Comparison of ENCODE assay signal across 8 cellular contexts in the genomic region with DNA sequence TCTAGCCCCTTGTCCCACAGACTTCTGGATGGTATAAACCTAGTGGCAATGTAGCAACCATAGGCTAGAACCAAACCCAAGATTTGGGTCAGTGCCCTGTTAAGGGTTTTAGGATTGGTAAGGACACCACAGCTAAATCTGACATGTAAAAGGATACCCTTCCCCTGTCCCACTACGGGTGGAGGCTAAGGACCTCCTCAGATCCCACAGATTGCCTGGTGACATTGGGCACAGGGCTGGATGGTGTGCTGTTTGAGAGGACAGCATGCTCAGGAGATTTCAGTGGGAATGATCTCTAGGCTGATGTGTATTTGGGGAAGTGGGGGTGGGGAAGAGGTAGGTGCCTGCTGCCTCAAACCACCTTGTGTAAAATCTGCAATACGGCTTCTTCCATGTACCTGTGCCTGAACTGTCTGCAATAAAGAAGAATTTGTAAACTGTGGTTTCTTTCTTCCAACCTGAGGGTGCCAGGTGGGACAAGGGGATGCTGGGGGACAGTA. TPM values are rescaled to one million over a fixed set of nuclear protein-coding genes. Genes with fewer than 3 reads are reported as not detected.
DNase-seq lines count a peak whose midpoint lies in the region; ATAC-seq and TF ChIP-seq lines count a peak whose summit lies in the region.

No MANE protein-coding gene starts in this region.

- no peak overlapping the region for H2BK20ac ChIP-seq in IMR-90 (ENCODE audit: low read depth, low read length)

- intact Hi-C loops in IMR-90 (cut with micrococcal nuclease) = loop anchor here (2.0 kb wide), 1 partner anchor 25 kb away; the partner anchor contains the start of genes CENPT and NUTF2
- intact Hi-C loops in body of pancreas (cut with DNase I) = no loop called here

- H3K27ac ChIP-seq in ACC112 (ENCODE audit: low read depth, low read length) (peak overlapping the region; percentile 46; the same call in 1 of the 2 replicates), IMR-90 (ENCODE audit: insufficient read depth, low read length) (no peak overlapping the region), body of pancreas (peak overlapping the region; percentile 53 to 80 (median 66))

- no peak for TF ChIP-seq RAD21 in IMR-90 (IDR thresholded peaks at IDR 0.05; ENCODE audit: low read length)

- no peak overlapping the region for H2BK5ac ChIP-seq in IMR-90 (ENCODE audit: low read depth, low read length, poor library complexity, severe bottlenecking)

- peak overlapping the region; percentile 74 for H2AK9ac ChIP-seq in IMR-90 (replicated peaks; ENCODE audit: low read depth, low read length, poor library complexity)

- peak overlapping the region; percentile 36; the same call in 1 of the 2 replicates for H4K91ac ChIP-seq in IMR-90 (ENCODE audit: insufficient read depth, low read depth, low read length)

- H3K9me3 ChIP-seq in IMR-90 (ENCODE audit: control insufficient read depth, insufficient read depth, low read length) (no peaks in the 10 kb centered on the region), body of pancreas (no peaks in the 10 kb centered on the region)

- H3K23ac ChIP-seq in IMR-90 (ENCODE audit: low read depth, low read length) = no peak overlapping the region

- POLR2A ChIA-PET in IMR-90 (lab: Charles Lee; ENCODE audit: unreplicated experiment) = no interaction called here

- in situ Hi-C loops in IMR-90 (cut with MboI; ENCODE audit: low sequenced_read_pairs) = no loop called here

- H3K4me1 Mint-ChIP-seq in naive B cell = peaks cover 31 to 38% (median 38%) of the 10 kb centered on the region in 3 donors

- H3K36me3 Mint-ChIP-seq in naive B cell = peaks cover 0 to 4% of the 10 kb centered on the region in 2 donors

- H3K9me3 Mint-ChIP-seq in naive B cell = no peaks in the 10 kb centered on the region

- H3K27me3 ChIP-seq in ACC112 (ENCODE audit: insufficient read depth, low read length) = no peaks in the 10 kb centered on the region
- H3K27me3 ChIP-seq in IMR-90 (ENCODE audit: control insufficient read depth, insufficient read depth, low read length) = no peaks in the 10 kb centered on the region
- no peaks in the 10 kb centered on the region for H3K27me3 ChIP-seq in body of pancreas

- peak overlapping the region; percentile 58 to 92; a peak in 3 of 4 replicates for H4K8ac ChIP-seq in IMR-90 (ENCODE audit: low read depth in 2 of 2, low read length in 2 of 2)

- peaks cover 18% of the 10 kb centered on the region for H3K9me1 ChIP-seq in IMR-90 (ENCODE audit: insufficient read depth, low read length)

- DNase-seq in IMR-90 (no peak), body of pancreas (no peak), naive B cell (no peak), COLO829 (ENCODE audit: low spot score) (no peak), NCI-H526 treated with DMSO at 0.1 percent for 48 hours (lab: John Stamatoyannopoulos, UW) (no peak), hepatic stellate cell (ENCODE audit: low spot score) (no peak)

- H4K5ac ChIP-seq in IMR-90 (ENCODE audit: low read depth, low read length) = peak overlapping the region; percentile 78

- no peak overlapping the region for H2AFZ ChIP-seq in ACC112 (ENCODE audit: low read length, unreplicated experiment)
- H2AFZ ChIP-seq in IMR-90 (replicated peaks; ENCODE audit: low read length, poor library complexity) = peak overlapping the region; percentile 95

- H3K4ac ChIP-seq in IMR-90 (ENCODE audit: low read depth, low read length) = peak overlapping the region; percentile 14; the same call in 1 of the 2 replicates

- no peak overlapping the region for H3K14ac ChIP-seq in IMR-90 (replicated peaks; ENCODE audit: low read depth, low read length)

- no peak for ATAC-seq in IMR-90 (ENCODE audit: low read depth)
- ATAC-seq in body of pancreas = no peak
- ATAC-seq in naive B cell (ENCODE audit: low read depth in 2 of 2) = no peak
- ATAC-seq in HG02884 (IDR thresholded peaks at IDR 0.05; ENCODE audit: unreplicated experiment) = no peak

- H3K56ac ChIP-seq in IMR-90 (ENCODE audit: extremely low read depth, insufficient read depth, low read length) = no peak overlapping the region

- WGBS in IMR-90 (ENCODE audit: extremely low coverage in 2 of 2, insufficient read length in 1 of 2), 2 experiments = no CpG with 5 or more reads among the region's 2 CpGs
- WGBS in body of pancreas, 2 donors = 50 to 75% methylated on average over 1 to 2 of the region's 2 CpGs

- H4K20me1 ChIP-seq in IMR-90 (ENCODE audit: insufficient read depth, low read length) = peaks cover 43% of the 10 kb centered on the region

- H3K79me1 ChIP-seq in IMR-90 (ENCODE audit: low read depth in 1 of 2, low read length in 2 of 2) = peaks cover 41 to 78% of the 10 kb centered on the region in 2 experiments

- H3K4me1 ChIP-seq in ACC112 (ENCODE audit: control insufficient read depth, insufficient read depth, low read length, unreplicated experiment) (peaks cover 14% of the 10 kb centered on the region), IMR-90 (ENCODE audit: control insufficient read depth, insufficient read depth, low read length) (peaks cover 10% of the 10 kb centered on the region), body of pancreas (peaks cover 49% of the 10 kb centered on the region)

- peaks cover 42% of the 10 kb centered on the region for H3K79me2 ChIP-seq in ACC112 (ENCODE audit: control insufficient read depth, insufficient read depth, low read length, unreplicated experiment)

- peak overlapping the region; percentile 89 to 95 (median 91) for H3K4me3 Mint-ChIP-seq in naive B cell

- dilution Hi-C loops in IMR-90 (cut with HindIII; ENCODE audit: low sequenced_read_pairs, unreplicated experiment) = no loop called here

- H3K4me3 ChIP-seq in ACC112 (ENCODE audit: low read depth, low read length) = peak overlapping the region; percentile 91; the same call in 1 of the 2 replicates
- H3K4me3 ChIP-seq in IMR-90 (ENCODE audit: insufficient read depth, low read depth, low read length) = no peak overlapping the region
- H3K4me3 ChIP-seq in body of pancreas = no peak overlapping the region

- H3K4me2 ChIP-seq in IMR-90 (ENCODE audit: low read depth, low read length) = no peak overlapping the region

- no peak overlapping the region for H3K9ac ChIP-seq in IMR-90 (ENCODE audit: low read depth, low read length)

- CTCF ChIA-PET in IMR-90 (lab: Yijun Ruan, JAX) = interaction anchor here (0.7 to 1.3 kb wide), 2 partner anchors 8 to 12 kb away, joined by 3 to 4 read pairs; partner anchors contain the start of gene NRN1L

- TF ChIP-seq CTCF in IMR-90 (conservative IDR thresholded peaks at IDR 0.05; ENCODE audit: low read depth, low read length) (no peak), body of pancreas (IDR thresholded peaks at IDR 0.05) (no peak)

- no peaks in the 10 kb centered on the region for H3K27me3 Mint-ChIP-seq in naive B cell

- no peak overlapping the region for H3K18ac ChIP-seq in IMR-90 (ENCODE audit: low read depth, low read length)

- BruUV-seq in IMR-90 (replicated peaks; lab: Mats Ljungman, UMichigan) = no TSS peak

- peak overlapping the region; percentile 35; the same call in 1 of the 2 replicates for H2AK5ac ChIP-seq in IMR-90 (ENCODE audit: low read depth, low read length)

- peak overlapping the region; percentile 81 to 90 (median 88) for H3K27ac Mint-ChIP-seq in naive B cell

- no peak overlapping the region for H2BK120ac ChIP-seq in IMR-90 (ENCODE audit: low read depth, low read length)

- H2BK15ac ChIP-seq in IMR-90 (ENCODE audit: low read depth, low read length) = no peak overlapping the region

- TF ChIP-seq POLR2A in IMR-90 (IDR thresholded peaks at IDR 0.05; ENCODE audit: low read depth, low read length) (no peak), body of pancreas (IDR thresholded peaks at IDR 0.05) (no peak)

- no peaks in the 10 kb centered on the region for H3K36me3 ChIP-seq in ACC112 (ENCODE audit: insufficient read depth, low read length)
- H3K36me3 ChIP-seq in IMR-90 (ENCODE audit: control insufficient read depth, insufficient read depth, low read length) = peaks cover 48% of the 10 kb centered on the region
- H3K36me3 ChIP-seq in body of pancreas (replicated peaks in 1 of 2; ENCODE audit: insufficient read depth in 1 of 2, low read depth in 2 of 2) = peaks cover 0 to 3% of the 10 kb centered on the region in 2 donors

TF ChIP-seq in IMR-90, 13 proteins besides CTCF, POLR2A, EP300 and RAD21 (continues in another document):
- TF ChIP-seq MXI1 (IDR thresholded peaks at IDR 0.05; ENCODE audit: borderline replicate concordance, low read depth, low read length) (no peak), MAZ (IDR thresholded peaks at IDR 0.05; ENCODE audit: borderline replicate concordance, low read depth, low read length) (no peak)

RNA-seq across cellular contexts. Expression of gene EDC4, which starts 0.7 kb away (rescaled TPM):
- 33.2 and 34.2 TPM in 2 replicates for total RNA-seq in IMR-90 (2012; rRNA removed)
- 64.0 and 66.1 TPM in 2 replicates for polyA plus RNA-seq in IMR-90 (2012; rRNA removed)
- 30.7 and 38.1 TPM in 2 replicates for polyA plus RNA-seq in IMR-90 (2012; cell fraction: cytosol; rRNA removed)
- 226 and 471 TPM in 2 replicates for polyA plus RNA-seq in IMR-90 (2012; cell fraction: nucleus; rRNA removed; ENCODE audit: low replicate concordance)
- 10 to 100 TPM; 26.7 to 55.7 TPM for total RNA-seq in body of pancreas
- polyA plus RNA-seq in naive B cell (ENCODE audit: low read depth in 6 of 6) = 10 to 100 TPM in 5 of 6 donors, 1 to 10 TPM in 1; 6.7 to 28.6 (median 20.2) TPM

RNA-seq across cellular contexts. Expression of gene NRN1L, which starts 12.5 kb away (rescaled TPM):
- not detected in 2 replicates for total RNA-seq in IMR-90 (2012; rRNA removed)
- polyA plus RNA-seq in IMR-90 (2012; rRNA removed) = 0.27 and 0.32 TPM in 2 replicates
- 0.09 and 0.14 TPM in 2 replicates for polyA plus RNA-seq in IMR-90 (2012; cell fraction: cytosol; rRNA removed)
- 3.2 and 5.5 TPM in 2 replicates for polyA plus RNA-seq in IMR-90 (2012; cell fraction: nucleus; rRNA removed; ENCODE audit: low replicate concordance)
- total RNA-seq in body of pancreas = not detected
- polyA plus RNA-seq in naive B cell (ENCODE audit: low read depth in 6 of 6) = under 1 TPM in 2 of 6 donors, not detected in 4; 0.64 to 0.90 TPM

RNA-seq across cellular contexts. Expression of gene PSKH1, which starts 20.9 kb away (rescaled TPM):
- total RNA-seq in IMR-90 (2012; rRNA removed) = 10.3 and 11.5 TPM in 2 replicates
- 26.5 and 26.7 TPM in 2 replicates for polyA plus RNA-seq in IMR-90 (2012; rRNA removed)
- 14.3 and 32.1 TPM in 2 replicates for polyA plus RNA-seq in IMR-90 (2012; cell fraction: cytosol; rRNA removed)
- 18.0 and 37.0 TPM in 2 replicates for polyA plus RNA-seq in IMR-90 (2012; cell fraction: nucleus; rRNA removed; ENCODE audit: low replicate concordance)
- 10 to 100 TPM; 15.0 to 16.8 TPM for total RNA-seq in body of pancreas
- polyA plus RNA-seq in naive B cell (ENCODE audit: low read depth in 6 of 6) = 10 to 100 TPM; 14.2 to 24.4 (median 17.4) TPM

RNA-seq across cellular contexts. Expression of gene CENPT, which starts 24.7 kb away (rescaled TPM):
- total RNA-seq in IMR-90 (2012; rRNA removed) (33.3 TPM in 2 replicates), body of pancreas (100 to 1,000 TPM in 1 of 2 donors, 10 to 100 TPM in 1; 57.1 to 122 TPM)
- polyA plus RNA-seq in IMR-90 (2012; rRNA removed) (83.1 and 86.4 TPM in 2 replicates), naive B cell (ENCODE audit: low read depth in 6 of 6) (10 to 100 TPM in 3 of 6 donors, 1 to 10 TPM in 3; 7.6 to 15.1 (median 9.2) TPM)
- polyA plus RNA-seq in IMR-90 (2012; cell fraction: cytosol; rRNA removed) = 42.5 and 48.8 TPM in 2 replicates
- 500 and 808 TPM in 2 replicates for polyA plus RNA-seq in IMR-90 (2012; cell fraction: nucleus; rRNA removed; ENCODE audit: low replicate concordance)

RNA-seq across cellular contexts. Expression of gene NUTF2, which starts 25.4 kb away (rescaled TPM):
- total RNA-seq in IMR-90 (2012; rRNA removed) (42.7 and 55.0 TPM in 2 replicates), body of pancreas (10 to 100 TPM; 39.2 to 42.8 TPM)
- polyA plus RNA-seq in IMR-90 (2012; rRNA removed) (361 and 399 TPM in 2 replicates), naive B cell (ENCODE audit: low read depth in 6 of 6) (100 to 1,000 TPM; 126 to 148 (median 131) TPM)
- 92.1 and 120 TPM in 2 replicates for polyA plus RNA-seq in IMR-90 (2012; cell fraction: cytosol; rRNA removed)
- polyA plus RNA-seq in IMR-90 (2012; cell fraction: nucleus; rRNA removed; ENCODE audit: low replicate concordance) = 102 and 127 TPM in 2 replicates
